9 cellular contexts compared by ENCODE assay signal in the genomic region with DNA sequence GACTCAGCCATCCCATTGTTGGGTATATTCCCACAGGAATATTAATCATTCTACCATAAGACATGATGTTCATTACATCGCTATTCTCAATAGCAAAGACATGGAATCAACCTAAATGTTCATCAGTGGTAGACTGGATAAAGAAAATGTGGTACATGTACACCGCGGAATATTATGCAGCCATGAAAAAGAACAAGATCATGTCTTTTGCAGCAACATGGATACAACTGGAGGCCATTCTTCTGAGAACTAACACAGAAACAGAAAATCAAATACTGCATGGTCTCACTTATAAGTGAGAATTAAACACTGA. TPM values are rescaled to one million over a fixed set of nuclear protein-coding genes. Genes with fewer than 3 reads are reported as not detected.
DNase-seq lines count a peak whose midpoint lies in the region; ATAC-seq, FAIRE-seq and TF ChIP-seq lines count a peak whose summit lies in the region.
"Not testable (repeated sequence)": the region's sequence is repeated elsewhere in the genome, so short reads cannot be mapped to it uniquely, and the experiment has no call there.
"Had no signal": no experiment of that assay in that cellular context is flagged by ENCODE, and none has a peak within 500 bp of the region (broad histone marks: within the 10 kb centered on the region; RNA-seq: fewer than 3 reads in every experiment).

No MANE protein-coding gene starts in this region.

- H3K36me3 Mint-ChIP-seq in activated naive CD8-positive, alpha-beta T cell treated with anti-CD3 and anti-CD28 coated beads, Interleukin-2, amount 50 U/mL, for 24 hours (ENCODE audit: low read depth) = not testable (repeated sequence)

- not testable (repeated sequence) for H3K79me2 ChIP-seq in K562 (ENCODE audit: control insufficient read depth, insufficient read depth, low read length); H1 (ENCODE audit: control insufficient read depth in 1 of 2, insufficient read depth in 2 of 2, low read length in 2 of 2)

- WGBS in K562 (ENCODE audit: insufficient coverage, low coverage, missing lambda C conversion rate) = 59% methylated on average over 3 of the region's 3 CpGs
- 77% methylated on average over 3 of the region's 3 CpGs; no CpG with 5 or more reads in 1 of the 2 experiments for WGBS in H1 (ENCODE audit: extremely low coverage in 1 of 2, insufficient coverage in 1 of 2, insufficient read length in 1 of 2, insufficient replicate concordance in 2 of 2, low coverage in 1 of 2, low lambda C conversion rate in 2 of 2, missing lambda C conversion rate in 1 of 2), 2 experiments
- WGBS in liver = 81% methylated on average over 3 of the region's 3 CpGs
- 63 to 66% methylated on average over 3 of the region's 3 CpGs for WGBS in pancreas, 2 donors

- H3K4me3 ChIP-seq in HEK293 (ENCODE audit: low read depth, low read length); K562; H1 (ENCODE audit: extremely low read depth in 1 of 4, insufficient read depth in 2 of 4, low read depth in 3 of 4, low read length in 4 of 4); fibroblast of the aortic adventitia (ENCODE audit: low read depth, low read length); liver (ENCODE audit: low read depth in 1 of 3, low read length in 3 of 3); pancreas: not testable (repeated sequence)

- not testable (repeated sequence) for BruUV-seq in K562 (replicated peaks; lab: Mats Ljungman, UMichigan)

- H4K20me1 ChIP-seq in K562 (replicated peaks; ENCODE audit: control insufficient read depth, insufficient read depth, low read length); H1 (replicated peaks in 1 of 2; ENCODE audit: control insufficient read depth in 1 of 2, insufficient read depth in 2 of 2, low read length in 2 of 2): not testable (repeated sequence)

- H2BK5ac ChIP-seq in H1 (ENCODE audit: low read depth, low read length) = not testable (repeated sequence)

- DNase-seq in activated naive CD8-positive, alpha-beta T cell treated with anti-CD3 and anti-CD28 coated beads, Interleukin-2, amount 50 U/mL, for 24 hours; K562 (ENCODE audit: extremely low read depth in 1 of 4, low spot score in 3 of 4); H1 (ENCODE audit: low read depth in 1 of 2, low spot score in 2 of 2); pancreas; urothelium cell line (ENCODE audit: low spot score): not testable (repeated sequence)
- peak; percentile 55 for DNase-seq in fibroblast of the aortic adventitia (ENCODE audit: low read depth)

- peak overlapping the region; percentile 61 for H3K27ac Mint-ChIP-seq in activated naive CD8-positive, alpha-beta T cell treated with anti-CD3 and anti-CD28 coated beads, Interleukin-2, amount 50 U/mL, for 24 hours

- H3K27me3 ChIP-seq in K562 (ENCODE audit: control insufficient read depth in 2 of 2, insufficient read depth in 2 of 2, low read length in 2 of 2); H1 (replicated peaks in 1 of 4; ENCODE audit: control insufficient read depth in 3 of 4, extremely low read depth in 1 of 4, insufficient read depth in 3 of 4, low read length in 3 of 4); liver (ENCODE audit: control insufficient read depth in 4 of 4, insufficient read depth in 4 of 4, low read length in 3 of 4); pancreas: not testable (repeated sequence)

- H3K4me3 Mint-ChIP-seq in activated naive CD8-positive, alpha-beta T cell treated with anti-CD3 and anti-CD28 coated beads, Interleukin-2, amount 50 U/mL, for 24 hours = not testable (repeated sequence)

- not testable (repeated sequence) for H3K9me3 ChIP-seq in HEK293 (ENCODE audit: control insufficient read depth, insufficient read depth, low read depth, low read length); K562 (replicated peaks; ENCODE audit: control insufficient read depth, insufficient read depth, low read depth, low read length); H1 (ENCODE audit: insufficient read depth in 2 of 2, low read depth in 1 of 2, low read length in 1 of 2); liver (ENCODE audit: control insufficient read depth in 4 of 4, low read length in 3 of 4); pancreas

- H3K23ac ChIP-seq in H1 (ENCODE audit: insufficient read length) = not testable (repeated sequence)

- in situ Hi-C loops in K562 (cut with MboI) = not testable (repeated sequence)

- not testable (repeated sequence) for H2BK15ac ChIP-seq in H1 (ENCODE audit: low read length)

- ATAC-seq in activated naive CD8-positive, alpha-beta T cell treated with anti-CD3 and anti-CD28 coated beads, Interleukin-2, amount 50 U/mL, for 24 hours; K562; pancreas: not testable (repeated sequence)

- H3K36me3 ChIP-seq in HEK293 (ENCODE audit: control insufficient read depth in 2 of 2, insufficient read depth in 1 of 2, low read length in 2 of 2); K562 (ENCODE audit: control insufficient read depth, insufficient read depth, low read length); H1 (ENCODE audit: control insufficient read depth in 2 of 4, insufficient read depth in 4 of 4, low read length in 3 of 4); liver (ENCODE audit: control insufficient read depth in 4 of 4, insufficient read depth in 3 of 4, low read depth in 1 of 4, low read length in 3 of 4); pancreas: not testable (repeated sequence)

- H2BK12ac ChIP-seq in H1 (ENCODE audit: low read depth, low read length) = not testable (repeated sequence)

- H3K27me3 Mint-ChIP-seq in activated naive CD8-positive, alpha-beta T cell treated with anti-CD3 and anti-CD28 coated beads, Interleukin-2, amount 50 U/mL, for 24 hours = peaks cover 18% of the 10 kb centered on the region

- not testable (repeated sequence) for H3K4me1 ChIP-seq in HEK293 (ENCODE audit: control insufficient read depth, insufficient read depth, low read length); K562 (replicated peaks in 1 of 2; ENCODE audit: control insufficient read depth in 2 of 2, insufficient read depth in 2 of 2, low read length in 2 of 2); H1 (replicated peaks in 1 of 4; ENCODE audit: control insufficient read depth in 3 of 4, insufficient read depth in 4 of 4, low read length in 3 of 4)
- peaks cover 7 to 53% (median 40%) of the 10 kb centered on the region in 4 donors for H3K4me1 ChIP-seq in liver (ENCODE audit: control insufficient read depth in 4 of 4, insufficient read depth in 4 of 4, low read length in 3 of 4)
- H3K4me1 ChIP-seq in pancreas = peaks cover 3 to 63% (median 57%) of the 10 kb centered on the region in 3 donors

- H4K5ac ChIP-seq in H1 (ENCODE audit: insufficient read length, low read depth, low read length) = not testable (repeated sequence)

- peaks cover 34% of the 10 kb centered on the region for H3K4me1 Mint-ChIP-seq in activated naive CD8-positive, alpha-beta T cell treated with anti-CD3 and anti-CD28 coated beads, Interleukin-2, amount 50 U/mL, for 24 hours

- not testable (repeated sequence) for H3K9me3 Mint-ChIP-seq in activated naive CD8-positive, alpha-beta T cell treated with anti-CD3 and anti-CD28 coated beads, Interleukin-2, amount 50 U/mL, for 24 hours

- TF ChIP-seq POLR2A in K562 (conservative IDR thresholded peaks at IDR 0.05); H1 (IDR thresholded peaks at IDR 0.05; ENCODE audit: control extremely low read depth in 1 of 2, low read depth in 2 of 2, low read length in 2 of 2): not testable (repeated sequence)

- H2BK20ac ChIP-seq in H1 (ENCODE audit: low read length) = not testable (repeated sequence)

- not testable (repeated sequence) for H3K23me2 ChIP-seq in H1 (ENCODE audit: low read depth, low read length)

- not testable (repeated sequence) for H4K91ac ChIP-seq in H1 (replicated peaks; ENCODE audit: insufficient read length, low read length)

- CTCF ChIA-PET in HEK293 (lab: Yijun Ruan, JAX); K562 (lab: Yijun Ruan, JAX; ENCODE audit: low intra/inter-chr PET ratio); H1 (lab: Charles Lee; ENCODE audit: partially characterized antibody): not testable (repeated sequence)

- H3K9me1 ChIP-seq in K562 (ENCODE audit: control insufficient read depth, insufficient read depth, low read length) = not testable (repeated sequence)

- not testable (repeated sequence) for TF ChIP-seq CTCF in HEK293 (tag by site-specific recombination; IDR thresholded peaks at IDR 0.05); K562 (IDR thresholded peaks at IDR 0.05 in 2 of 3, conservative IDR thresholded peaks at IDR 0.05 in 1 of 3; ENCODE audit: insufficient read depth in 2 of 3, low read depth in 1 of 3, low read length in 3 of 3); H1 (IDR thresholded peaks at IDR 0.05; ENCODE audit: control extremely low read depth in 1 of 3, insufficient read depth in 1 of 3, low read depth in 1 of 3, low read length in 3 of 3); fibroblast of the aortic adventitia (IDR thresholded peaks at IDR 0.05; ENCODE audit: insufficient read depth, low read length); liver (IDR thresholded peaks at IDR 0.05; ENCODE audit: low read depth, low read length, missing input control); pancreas (IDR thresholded peaks at IDR 0.05)

- POLR2A ChIA-PET in HEK293 (lab: Yijun Ruan, JAX); K562 (lab: Yijun Ruan, JAX); H1 (lab: Charles Lee; ENCODE audit: partially characterized antibody): not testable (repeated sequence)

- H2BK120ac ChIP-seq in H1 (replicated peaks; ENCODE audit: low read depth, low read length) = not testable (repeated sequence)

- FAIRE-seq in K562 (lab: Jason Lieb, UNC); H1 (lab: Jason Lieb, UNC); pancreas (lab: Jason Lieb, UNC): not testable (repeated sequence)
- peak; percentile 27 for FAIRE-seq in urothelium cell line (lab: Jason Lieb, UNC)

- TF ChIP-seq RAD21 in K562 (CRISPR knock-in tag; conservative IDR thresholded peaks at IDR 0.05 in 1 of 2, IDR thresholded peaks at IDR 0.05 in 1 of 2); H1 (IDR thresholded peaks at IDR 0.05 in 1 of 2, conservative IDR thresholded peaks at IDR 0.05 in 1 of 2; ENCODE audit: low read depth in 2 of 2, low read length in 2 of 2); liver (IDR thresholded peaks at IDR 0.05): not testable (repeated sequence)

- not testable (repeated sequence) for H4K8ac ChIP-seq in H1 (ENCODE audit: extremely low read depth, insufficient read depth, low read length)

- H3K27ac ChIP-seq in HEK293 (ENCODE audit: extremely low read depth, low read depth, low read length); K562 (ENCODE audit: extremely low read depth, low read depth, low read length); H1 (ENCODE audit: low read depth, low read length): not testable (repeated sequence)
- H3K27ac ChIP-seq in liver (ENCODE audit: low read depth in 1 of 2, low read length in 2 of 2) (peak overlapping the region; percentile 95 to 96), pancreas (peak overlapping the region; percentile 32 to 85 (median 62))

- H3K18ac ChIP-seq in H1 (ENCODE audit: extremely low read depth, low read length) = not testable (repeated sequence)

- H2AK5ac ChIP-seq in H1 (ENCODE audit: low read depth, low read length) = not testable (repeated sequence)

- intact Hi-C loops in K562 (cut with micrococcal nuclease); pancreas (cut with DNase I): not testable (repeated sequence)

- H3K4me2 ChIP-seq in K562 (ENCODE audit: insufficient read depth, low read length); H1 (ENCODE audit: insufficient read depth in 1 of 2, low read depth in 2 of 2, low read length in 2 of 2): not testable (repeated sequence)

- not testable (repeated sequence) for H3K9ac ChIP-seq in K562 (ENCODE audit: insufficient read depth in 1 of 2, low read depth in 2 of 2, low read length in 2 of 2); H1 (replicated peaks in 1 of 4; ENCODE audit: extremely low read depth in 1 of 4, low read depth in 3 of 4, low read length in 3 of 4); liver (ENCODE audit: low read depth in 1 of 2, low read length in 2 of 2)

- not testable (repeated sequence) for H2AFZ ChIP-seq in K562 (ENCODE audit: low read depth, low read length); H1 (ENCODE audit: low read length)

- not testable (repeated sequence) for TF ChIP-seq EP300 in K562 (IDR thresholded peaks at IDR 0.05; ENCODE audit: low read length); H1 (IDR thresholded peaks at IDR 0.05; ENCODE audit: borderline replicate concordance in 1 of 2, low read depth in 2 of 2, low read length in 2 of 2)

- H3K79me1 ChIP-seq in H1 (ENCODE audit: low read depth, low read length) = not testable (repeated sequence)

- not testable (repeated sequence) for H3K14ac ChIP-seq in H1 (ENCODE audit: insufficient read length)

- not testable (repeated sequence) for H3K4ac ChIP-seq in H1 (replicated peaks; ENCODE audit: insufficient read length, low read depth, low read length)

- H3K56ac ChIP-seq in H1 (replicated peaks; ENCODE audit: insufficient read length, low read depth, low read length) = not testable (repeated sequence)

RNA-seq across cellular contexts. Expression of a gene that starts 40.0 kb away (rescaled TPM):
- total RNA-seq in K562 (2011; cell fraction: chromatin; rRNA removed; ENCODE audit: low replicate concordance) = 1.9 and 3.7 TPM in 2 replicates
- total RNA-seq in K562 (2011; cell fraction: nucleolus; rRNA removed) = 0.83 and 0.92 TPM in 2 replicates
- 2.3 and 4.2 TPM in 2 replicates for total RNA-seq in K562 (2011; cell fraction: nucleoplasm; rRNA removed)
- 0.90 and 1.00 TPM in 2 replicates for total RNA-seq in K562 (2014; rRNA removed)
- total RNA-seq in K562 (2014; rRNA removed; fragmentation: Illumina TruSeq; extraction: Trizol) = 1.4 and 2.2 TPM in 2 replicates
- total RNA-seq in K562 (2015; rRNA removed; fragmentation: Illumina TruSeq; extraction: Trizol) = 2.0 and 2.5 TPM in 2 replicates
- 1.6 and 2.5 TPM in 2 replicates for total RNA-seq in K562 (2021)
- 1.5 and 3.9 TPM in 2 replicates for polyA plus RNA-seq in K562 (2011; rRNA removed)
- polyA plus RNA-seq in K562 (2011; cell fraction: cytosol; rRNA removed) = 1.3 and 1.6 TPM in 2 replicates
- 0.83 and 1.3 TPM in 2 replicates for polyA plus RNA-seq in K562 (2011; cell fraction: nucleus; rRNA removed)
- polyA plus RNA-seq in K562 (2012) = 1.7 and 2.9 TPM in 2 replicates
- polyA plus RNA-seq in K562 (2014; fragmentation: Illumina TruSeq; extraction: Trizol) = 2.6 and 2.9 TPM in 2 replicates
- 1 to 10 TPM in 1 of 2 experiments, under 1 TPM in 1; 0.81 to 1.2 TPM for polyA plus RNA-seq in K562 (2014; fragmentation: Nextera tagmentation; extraction: Ambion mirVana)
- polyA plus RNA-seq in K562 (2014; rRNA removed) = 1.6 and 2.5 TPM in 2 replicates
- 1.5 and 2.4 TPM in 2 replicates for polyA minus RNA-seq in K562 (2011; rRNA and poly(A)+ RNA removed)
- 1.1 and 3.4 TPM in 2 replicates for polyA minus RNA-seq in K562 (2011; cell fraction: cytosol; rRNA and poly(A)+ RNA removed)
- 0.78 and 0.81 TPM in 2 replicates for polyA minus RNA-seq in K562 (2011; cell fraction: nucleus; rRNA and poly(A)+ RNA removed)
- total RNA-seq in H1 (2021; fragmentation: NEBNext Ultra II Directional; extraction: Animal tissue kit (Norgen Biotek cat#: 25700)) = 0.34 and 0.46 TPM in 2 replicates
- polyA plus RNA-seq in H1 (2011; rRNA removed) = 0.19 and 0.47 TPM in 2 replicates
- 0.26 TPM for polyA plus RNA-seq in H1 (2011; cell fraction: cytosol; rRNA removed)
- 0.27 TPM for polyA plus RNA-seq in H1 (2011; cell fraction: nucleus; rRNA removed)
- 0.07 to 0.39 TPM (median 0.13 TPM) in 4 replicates for polyA plus RNA-seq in H1 (2012, experiment 1 of 2)
- polyA plus RNA-seq in H1 (2012, experiment 2 of 2) = not detected
- 0.45 TPM for polyA plus RNA-seq in H1 (2013, experiment 1 of 2)
- 0.28 TPM for polyA plus RNA-seq in H1 (2013, experiment 2 of 2)
- 0.22 and 0.28 TPM in 2 replicates for polyA minus RNA-seq in H1 (2011; rRNA and poly(A)+ RNA removed)
- polyA minus RNA-seq in H1 (2011; cell fraction: cytosol; rRNA and poly(A)+ RNA removed) = not detected
- 0.50 TPM for polyA minus RNA-seq in H1 (2011; cell fraction: nucleus; rRNA and poly(A)+ RNA removed)
- 150 and 152 TPM in 2 replicates for total RNA-seq in fibroblast of the aortic adventitia (ENCODE audit: low replicate concordance)
- total RNA-seq in liver = 10 to 100 TPM; 20.7 to 49.3 TPM
- polyA plus RNA-seq in liver = 10 to 100 TPM; 14.0 to 38.2 TPM
- total RNA-seq in pancreas = 10 to 100 TPM; 17.1 to 74.5 (median 29.3) TPM
- 10 to 100 TPM; 22.1 to 29.1 TPM for polyA plus RNA-seq in pancreas
- polyA plus RNA-seq: GM23338 had no signal
